Comparison of ENCODE assay signal across 8 cellular contexts in the genomic region with DNA sequence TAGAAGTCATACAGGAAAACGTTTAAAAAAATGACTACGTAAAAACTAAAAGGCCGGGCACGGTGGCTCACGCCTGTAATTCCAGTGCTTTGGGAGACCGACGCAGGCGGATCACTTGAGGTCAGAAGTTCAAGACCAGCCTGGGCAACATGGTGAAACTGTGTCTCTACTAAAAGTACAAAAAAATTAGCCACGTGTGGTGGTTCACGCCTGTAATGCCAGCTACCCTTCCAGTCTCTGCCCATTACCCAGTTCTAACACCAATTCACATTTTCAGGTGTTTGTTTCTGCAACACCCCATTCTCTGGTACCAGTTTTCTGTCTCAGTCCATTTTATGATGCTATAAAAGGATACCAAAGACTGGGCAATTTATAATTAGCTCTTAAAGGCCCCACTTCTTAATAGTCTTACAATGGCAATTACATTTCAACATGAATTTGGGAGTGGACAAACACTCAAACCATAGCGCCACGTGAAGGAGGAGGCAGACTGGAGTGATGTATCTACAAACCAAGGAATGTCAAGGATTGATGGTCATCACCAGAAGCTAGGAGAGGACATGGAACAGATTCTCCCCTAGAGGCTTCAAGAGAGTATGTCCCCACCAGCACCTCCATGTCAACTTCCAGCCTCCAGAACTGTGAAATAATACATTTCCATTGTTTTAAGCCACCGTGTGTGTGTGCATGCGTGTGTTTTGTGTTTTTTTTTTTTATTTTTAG. TPM values are rescaled to one million over a fixed set of nuclear protein-coding genes. Genes with fewer than 3 reads are reported as not detected.
A peak's percentile ranks its signal among the peaks of the same experiment; 100 is the strongest.
DNase-seq lines count a peak whose midpoint lies in the region; ATAC-seq, FAIRE-seq and TF ChIP-seq lines count a peak whose summit lies in the region.

No MANE protein-coding gene starts in this region.

- no peak for TF ChIP-seq CTCF in NB4 (IDR thresholded peaks at IDR 0.05; ENCODE audit: low read depth, low read length)
- TF ChIP-seq CTCF in coronary artery (IDR thresholded peaks at IDR 0.05), result no peak
- no peak for TF ChIP-seq CTCF in neutrophil (IDR thresholded peaks at IDR 0.05)

- H3K36me3 ChIP-seq in CD4-positive, alpha-beta memory T cell (ENCODE audit: insufficient read depth, low read length), result no peaks in the 10 kb centered on the region
- no peaks in the 10 kb centered on the region for H3K36me3 ChIP-seq in neutrophil

- no peak for DNase-seq in CD4-positive, alpha-beta memory T cell
- DNase-seq in NB4 (ENCODE audit: low read depth) (no peak), coronary artery (ENCODE audit: low spot score) (no peak), 8988T (no peak), frontal cortex (ENCODE audit: low spot score in 2 of 2) (no peak)

- H3K27ac ChIP-seq in CD4-positive, alpha-beta memory T cell (ENCODE audit: low read depth, low read length), result peak overlapping the region; percentile 78
- peak overlapping the region in 1 of 2 donors; percentile 60 for H3K27ac ChIP-seq in coronary artery
- peak overlapping the region; percentile 73 for H3K27ac ChIP-seq in neutrophil

- H3K36me3 Mint-ChIP-seq in CD4-positive, alpha-beta memory T cell, result peaks cover 3 to 14% of the 10 kb centered on the region in 2 donors

- peak overlapping the region; percentile 89 to 98 (median 94) for H3K27ac Mint-ChIP-seq in CD4-positive, alpha-beta memory T cell

- POLR2A ChIA-PET in CD4-positive, alpha-beta memory T cell (lab: Charles Lee; ENCODE audit: partially characterized antibody), result interaction anchor here (1.0 to 3.0 kb wide), 2 partner anchors 9 to 102 kb away, joined by 3 to 43 read pairs; a partner anchor contains a TSS

- H3K27me3 ChIP-seq in CD4-positive, alpha-beta memory T cell (ENCODE audit: insufficient read depth, low read length), result no peaks in the 10 kb centered on the region
- no peaks in the 10 kb centered on the region for H3K27me3 ChIP-seq in neutrophil

- H3K4me3 ChIP-seq in CD4-positive, alpha-beta memory T cell (ENCODE audit: low read length in 2 of 2), result no peak overlapping the region
- H3K4me3 ChIP-seq in NB4 (ENCODE audit: low read depth, low read length) (peak overlapping the region; percentile 77), coronary artery (peak overlapping the region; percentile 84), neutrophil (ENCODE audit: low read depth in 1 of 2, low read length in 1 of 2) (peak overlapping the region; percentile 69 to 71)

- intact Hi-C loops in CD4-positive, alpha-beta memory T cell (cut with micrococcal nuclease), result loop anchor here (1.0 kb wide), 1 partner anchor 8 kb away; a partner anchor contains a TSS

- H3K4me3 Mint-ChIP-seq in CD4-positive, alpha-beta memory T cell, result peak overlapping the region; percentile 91 to 98 (median 94)

- no peak for TF ChIP-seq POLR2A in NB4 (IDR thresholded peaks at IDR 0.05; ENCODE audit: extremely low read depth, insufficient read length)

- no peak for ATAC-seq in HG03196 (IDR thresholded peaks at IDR 0.05; ENCODE audit: unreplicated experiment)
- ATAC-seq in GM21723 (IDR thresholded peaks at IDR 0.05; ENCODE audit: unreplicated experiment), result no peak

- peaks cover 15 to 24% (median 20%) of the 10 kb centered on the region in 4 donors for H3K4me1 Mint-ChIP-seq in CD4-positive, alpha-beta memory T cell

- no peaks in the 10 kb centered on the region for H3K9me3 ChIP-seq in CD4-positive, alpha-beta memory T cell (ENCODE audit: control insufficient read depth in 1 of 2, low read length in 2 of 2)
- no peaks in the 10 kb centered on the region for H3K9me3 ChIP-seq in neutrophil

- H3K9me3 Mint-ChIP-seq in CD4-positive, alpha-beta memory T cell, result no peaks in the 10 kb centered on the region

- H3K4me1 ChIP-seq in CD4-positive, alpha-beta memory T cell (ENCODE audit: insufficient read depth, low read length), result peaks cover 21% of the 10 kb centered on the region
- peaks cover 17% of the 10 kb centered on the region in 2 experiments for H3K4me1 ChIP-seq in neutrophil (ENCODE audit: control insufficient read depth in 1 of 2, insufficient read depth in 1 of 2, low read depth in 1 of 2, low read length in 1 of 2)

- CTCF ChIA-PET in CD4-positive, alpha-beta memory T cell (lab: Charles Lee; ENCODE audit: partially characterized antibody), result no interaction called here

- no peaks in the 10 kb centered on the region for H3K27me3 Mint-ChIP-seq in CD4-positive, alpha-beta memory T cell

- no peak for FAIRE-seq in frontal cortex (lab: Jason Lieb, UNC)

RNA-seq across cellular contexts. Expression of a gene that starts 0.8 kb away (rescaled TPM):
- 10 to 100 TPM; 20.2 to 22.5 TPM for total RNA-seq in CD4-positive, alpha-beta memory T cell
- 10 to 100 TPM in 1 of 2 donors, 1 to 10 TPM in 1; 7.9 to 10.6 TPM for polyA plus RNA-seq in CD4-positive, alpha-beta memory T cell
- 47.3 TPM for total RNA-seq in frontal cortex

RNA-seq across cellular contexts. Expression of a gene that starts 7.2 kb away (rescaled TPM):
- total RNA-seq in CD4-positive, alpha-beta memory T cell, result 100 to 1,000 TPM; 267 to 298 TPM
- 100 to 1,000 TPM; 158 to 166 TPM for polyA plus RNA-seq in CD4-positive, alpha-beta memory T cell
- total RNA-seq in frontal cortex, result 80.7 TPM

Comparison
In these comparisons a context has a peak if more than half of its experiments do, and no peak if none do; other contexts are left out.
1. H3K4me3 ChIP-seq: peak in NB4 (single experiment), coronary artery (single experiment) and neutrophil (2 of 2); none in CD4-positive, alpha-beta memory T cell (0 of 2).